In the genomic region with DNA sequence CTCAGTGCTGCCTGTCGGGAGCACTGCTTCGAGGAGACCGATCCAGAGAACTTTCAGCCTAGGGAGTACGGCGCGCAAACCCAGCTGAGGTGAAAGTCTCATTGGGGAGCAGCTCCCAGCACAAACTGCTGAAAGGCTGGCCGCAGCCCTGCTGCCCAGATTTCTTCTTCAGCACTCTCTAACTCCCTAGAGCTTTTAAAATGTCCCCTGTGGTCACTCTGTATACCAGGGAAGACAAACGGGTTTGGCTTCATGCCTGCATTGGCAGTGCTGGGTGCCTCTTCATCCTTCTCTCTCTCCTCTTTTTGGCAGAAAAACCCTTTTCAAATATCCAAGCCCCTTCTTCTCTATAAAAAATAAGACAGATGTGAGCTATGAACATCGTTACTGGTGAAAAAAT, we compare ENCODE assay signal across 28 cellular contexts.
"Had no signal": no experiment of that assay in that cellular context is flagged by ENCODE, and none has a peak within 500 bp of the region (broad histone marks: within the 10 kb centered on the region; RNA-seq: fewer than 3 reads in every experiment).

No MANE protein-coding gene starts in this region.

- H3K27ac ChIP-seq: colonic mucosa, esophagus squamous epithelium, gastrocnemius medialis, neutrophil, ovary, testis, upper lobe of right lung had no signal

- ATAC-seq: activated T-cell treated with anti-CD3 and anti-CD28 coated beads, Interleukin-2, amount 50 U/mL, for 4 hours; gastrocnemius medialis; left cardiac atrium; naive thymus-derived CD4-positive, alpha-beta T cell; sciatic nerve; T-helper 17 cell had no signal

- H3K4me3 ChIP-seq: colonic mucosa, dorsolateral prefrontal cortex, esophagus squamous epithelium, gastrocnemius medialis, ovary, smooth muscle cell, testis, upper lobe of right lung had no signal

- H3K4me1 ChIP-seq: colonic mucosa, esophagus squamous epithelium, gastrocnemius medialis, testis, upper lobe of right lung had no signal

- DNase-seq: activated CD4-positive, alpha-beta T cell treated with anti-CD3 and anti-CD28 coated beads for 4 hours; activated CD4-positive, alpha-beta T cell treated with anti-CD3 and anti-CD28 coated beads, Interleukin-2, amount 50 U/mL, for 48 hours; activated CD4-positive, CD25-positive, alpha-beta regulatory T cell; activated CD8-positive, alpha-beta memory T cell treated with anti-CD3 and anti-CD28 coated beads, Interleukin-2, amount 50 U/mL, for 48 hours; activated naive CD4-positive, alpha-beta T cell treated with Interleukin-2 at 50 U/mL for 16 hours; activated naive CD8-positive, alpha-beta T cell treated with anti-CD3 and anti-CD28 coated beads, Interleukin-2, amount 10 ng/mL, durations not matched to agents 7 days and 5 days; activated T-cell treated with anti-CD3 and anti-CD28 coated beads, Interleukin-2, amount 50 U/mL, for 4 hours; amniotic stem cell; colonic mucosa; dorsolateral prefrontal cortex; esophagus squamous epithelium; gastrocnemius medialis; hippocampal formation; left cardiac atrium; naive thymus-derived CD4-positive, alpha-beta T cell; ovary; stimulated activated CD4-positive, alpha-beta T cell treated with anti-CD3 and anti-CD28 coated beads, Interleukin-2, amount 100 ng/mL, for 48 hours; stimulated activated CD8-positive, alpha-beta memory T cell treated with anti-CD3 and anti-CD28 coated beads, Interleukin-4, amount 100 ng/mL, for 48 hours; stimulated activated naive CD4-positive, alpha-beta T cell; SW 1271; T-helper 17 cell; testis; upper lobe of right lung had no signal

- H3K36me3 ChIP-seq: colonic mucosa, esophagus squamous epithelium, gastrocnemius medialis, neutrophil, ovary, upper lobe of right lung had no signal

- H3K9me3 ChIP-seq: colonic mucosa, esophagus squamous epithelium, gastrocnemius medialis, neutrophil, ovary, testis, upper lobe of right lung had no signal

- H3K4me2 ChIP-seq: smooth muscle cell had no signal

- H3K27me3 ChIP-seq: colonic mucosa, dorsolateral prefrontal cortex, esophagus squamous epithelium, gastrocnemius medialis, ovary, testis, upper lobe of right lung had no signal

- FAIRE-seq: bronchial epithelial cell, islet of Langerhans had no signal
